Comparison of ENCODE assay signal across 2 cellular contexts in the genomic region with DNA sequence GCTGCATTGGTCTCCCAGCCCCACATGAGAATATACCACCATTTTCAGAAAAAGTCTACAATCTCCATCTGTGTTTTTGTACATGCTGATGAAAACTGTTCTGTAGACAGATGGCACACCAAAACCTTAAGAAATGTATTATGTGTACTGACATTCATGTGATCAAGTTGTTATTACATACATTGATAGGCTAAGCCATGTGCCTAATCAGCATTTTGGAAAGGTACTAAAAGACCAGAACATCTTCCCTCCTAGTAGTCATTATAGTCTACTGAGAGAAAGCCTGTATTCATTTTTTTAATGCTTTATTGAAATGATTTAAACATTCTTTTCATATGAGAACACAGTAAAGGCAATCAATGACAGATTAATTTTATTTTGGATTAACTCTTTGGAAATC.
TF ChIP-seq lines count a peak whose summit lies in the region.

No MANE protein-coding gene starts in this region.

TF ChIP-seq in A549, 52 proteins besides CTCF, POLR2A, EP300 and RAD21:
- TF ChIP-seq, protein P1, sequence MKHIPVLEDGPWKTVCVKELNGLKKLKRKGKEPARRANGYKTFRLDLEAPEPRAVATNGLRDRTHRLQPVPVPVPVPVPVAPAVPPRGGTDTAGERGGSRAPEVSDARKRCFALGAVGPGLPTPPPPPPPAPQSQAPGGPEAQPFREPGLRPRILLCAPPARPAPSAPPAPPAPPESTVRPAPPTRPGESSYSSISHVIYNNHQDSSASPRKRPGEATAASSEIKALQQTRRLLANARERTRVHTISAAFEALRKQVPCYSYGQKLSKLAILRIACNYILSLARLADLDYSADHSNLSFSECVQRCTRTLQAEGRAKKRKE (CRISPR knock-in tag; IDR thresholded peaks at IDR 0.05; ENCODE audit: low read depth), result no peak
- TF ChIP-seq MAFK (IDR thresholded peaks at IDR 0.05; ENCODE audit: partially characterized antibody), result peak; percentile 71

TF ChIP-seq in K562, 482 proteins besides CTCF, POLR2A, EP300 and RAD21:
- TF ChIP-seq ZZZ3 (IDR thresholded peaks at IDR 0.05), result no peak
- peak; percentile 56 for TF ChIP-seq ZNF316 (IDR thresholded peaks at IDR 0.05)
- TF ChIP-seq C11orf30 (IDR thresholded peaks at IDR 0.05; ENCODE audit: low read depth), result peak; percentile 38; the same call in 1 of the 2 replicates
- TF ChIP-seq, protein P2, sequence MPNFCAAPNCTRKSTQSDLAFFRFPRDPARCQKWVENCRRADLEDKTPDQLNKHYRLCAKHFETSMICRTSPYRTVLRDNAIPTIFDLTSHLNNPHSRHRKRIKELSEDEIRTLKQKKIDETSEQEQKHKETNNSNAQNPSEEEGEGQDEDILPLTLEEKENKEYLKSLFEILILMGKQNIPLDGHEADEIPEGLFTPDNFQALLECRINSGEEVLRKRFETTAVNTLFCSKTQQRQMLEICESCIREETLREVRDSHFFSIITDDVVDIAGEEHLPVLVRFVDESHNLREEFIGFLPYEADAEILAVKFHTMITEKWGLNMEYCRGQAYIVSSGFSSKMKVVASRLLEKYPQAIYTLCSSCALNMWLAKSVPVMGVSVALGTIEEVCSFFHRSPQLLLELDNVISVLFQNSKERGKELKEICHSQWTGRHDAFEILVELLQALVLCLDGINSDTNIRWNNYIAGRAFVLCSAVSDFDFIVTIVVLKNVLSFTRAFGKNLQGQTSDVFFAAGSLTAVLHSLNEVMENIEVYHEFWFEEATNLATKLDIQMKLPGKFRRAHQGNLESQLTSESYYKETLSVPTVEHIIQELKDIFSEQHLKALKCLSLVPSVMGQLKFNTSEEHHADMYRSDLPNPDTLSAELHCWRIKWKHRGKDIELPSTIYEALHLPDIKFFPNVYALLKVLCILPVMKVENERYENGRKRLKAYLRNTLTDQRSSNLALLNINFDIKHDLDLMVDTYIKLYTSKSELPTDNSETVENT (CRISPR knock-in tag; IDR thresholded peaks at IDR 0.05), result no peak
